ENCODE assay signal across 14 cellular contexts in the genomic region with DNA sequence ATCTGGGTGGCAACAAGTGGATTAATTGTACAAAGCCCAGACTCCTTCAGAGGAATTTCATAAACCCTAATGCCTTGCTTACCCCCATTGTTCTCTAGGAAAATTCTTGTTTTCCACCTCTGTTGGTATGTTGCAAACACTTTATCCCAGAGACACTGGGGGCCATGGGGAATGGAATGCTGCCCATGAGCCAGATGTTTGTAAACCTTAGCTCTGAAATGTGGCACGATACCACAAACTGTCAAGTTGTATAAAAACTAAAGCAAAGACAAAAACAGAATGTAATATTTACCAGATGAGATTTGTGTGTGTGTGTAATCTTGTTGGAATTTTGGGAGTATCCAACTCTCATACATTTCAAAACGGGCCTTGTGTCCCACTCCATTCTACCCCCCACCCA.
"Had no signal": no experiment of that assay in that cellular context is flagged by ENCODE, and none has a peak within 500 bp of the region (broad histone marks: within the 10 kb centered on the region; RNA-seq: fewer than 3 reads in every experiment).

No MANE protein-coding gene starts in this region.

- H3K9me3 ChIP-seq: pancreas had no signal

- H3K4me1 ChIP-seq: pancreas had no signal

- H3K4me3 Mint-ChIP-seq: activated naive CD8-positive, alpha-beta T cell treated with anti-CD3 and anti-CD28 coated beads for 36 hours; endodermal cell; stimulated activated effector memory CD8-positive, alpha-beta T cell treated with anti-CD3 and anti-CD28 coated beads, Interleukin-12 subunit alpha, Interleukin-12 subunit beta, amount 100 ng/mL, for 72 hours; type B pancreatic cell had no signal

- DNase-seq: activated CD4-positive, alpha-beta T cell treated with anti-CD3 and anti-CD28 coated beads, Interleukin-2, amount 50 U/mL, for 48 hours; activated CD4-positive, CD25-positive, alpha-beta regulatory T cell treated with anti-CD3 and anti-CD28 coated beads, Interleukin-2, amount 50 U/mL, for 72 hours; activated gamma-delta T cell treated with Interleukin-2 at 50 U/mL for 16 hours; activated naive CD8-positive, alpha-beta T cell treated with anti-CD3 and anti-CD28 coated beads for 36 hours; activated T-cell treated with anti-CD3 and anti-CD28 coated beads, Interleukin-2, amount 50 U/mL, for 48 hours; anterior cingulate cortex; cerebellar nuclear complex; dermis blood vessel endothelial cell; endodermal cell; pancreas; T-helper 9 cell had no signal

- H3K9me3 Mint-ChIP-seq: activated naive CD8-positive, alpha-beta T cell treated with anti-CD3 and anti-CD28 coated beads for 36 hours; endodermal cell; stimulated activated effector memory CD8-positive, alpha-beta T cell treated with anti-CD3 and anti-CD28 coated beads, Interleukin-12 subunit alpha, Interleukin-12 subunit beta, amount 100 ng/mL, for 72 hours had no signal

- H3K36me3 ChIP-seq: pancreas had no signal

- H3K4me3 ChIP-seq: hepatocyte, pancreas had no signal

- H3K27me3 ChIP-seq: hepatocyte, pancreas had no signal

- H3K36me3 Mint-ChIP-seq: activated naive CD8-positive, alpha-beta T cell treated with anti-CD3 and anti-CD28 coated beads for 36 hours; stimulated activated effector memory CD8-positive, alpha-beta T cell treated with anti-CD3 and anti-CD28 coated beads, Interleukin-12 subunit alpha, Interleukin-12 subunit beta, amount 100 ng/mL, for 72 hours; type B pancreatic cell had no signal

- ATAC-seq: pancreas; stimulated activated effector memory CD8-positive, alpha-beta T cell treated with anti-CD3 and anti-CD28 coated beads, Interleukin-12 subunit alpha, Interleukin-12 subunit beta, amount 100 ng/mL, for 72 hours had no signal

- H3K27me3 Mint-ChIP-seq: activated naive CD8-positive, alpha-beta T cell treated with anti-CD3 and anti-CD28 coated beads for 36 hours had no signal

- H3K4me1 Mint-ChIP-seq: activated naive CD8-positive, alpha-beta T cell treated with anti-CD3 and anti-CD28 coated beads for 36 hours; stimulated activated effector memory CD8-positive, alpha-beta T cell treated with anti-CD3 and anti-CD28 coated beads, Interleukin-12 subunit alpha, Interleukin-12 subunit beta, amount 100 ng/mL, for 72 hours had no signal

- H3K27ac Mint-ChIP-seq: activated naive CD8-positive, alpha-beta T cell treated with anti-CD3 and anti-CD28 coated beads for 36 hours; endodermal cell; stimulated activated effector memory CD8-positive, alpha-beta T cell treated with anti-CD3 and anti-CD28 coated beads, Interleukin-12 subunit alpha, Interleukin-12 subunit beta, amount 100 ng/mL, for 72 hours; type B pancreatic cell had no signal

- H3K27ac ChIP-seq: hepatocyte, pancreas had no signal
